In genomic region chr16:30472328-30472942, GRCh38 we compare ENCODE assay signal across 9 cellular contexts. TPM values are rescaled to one million over a fixed set of nuclear protein-coding genes. Genes with fewer than 3 reads are reported as not detected.
DNase-seq lines count a peak whose midpoint lies in the region; ATAC-seq and TF ChIP-seq lines count a peak whose summit lies in the region.
"Had no signal": no experiment of that assay in that cellular context is flagged by ENCODE, and none has a peak within 500 bp of the region (broad histone marks: within the 10 kb centered on the region; RNA-seq: fewer than 3 reads in every experiment).

TSS of gene ITGAL (plus strand) at chr16:30472742. CDS start at chr16:30472838, 96 bp downstream.

- CTCF ChIA-PET in CD4-positive, alpha-beta memory T cell (lab: Charles Lee; ENCODE audit: partially characterized antibody) = interaction anchor here (0.6 to 7.1 kb wide), 9 partner anchors 14 to 85 kb away, joined by 3 to 143 read pairs (median 5); partner anchors contain the start of genes DCTPP1, SEPHS2 and ZNF747

- H3K27ac Mint-ChIP-seq in CD4-positive, alpha-beta memory T cell = peak within 1 kb of the TSS; percentile 93 to 97 (median 95)
- H3K27ac Mint-ChIP-seq in activated T-helper 17 cell treated with anti-CD3 and anti-CD28 coated beads, Interleukin-2, amount 50 U/mL, for 72 hours = peak within 1 kb of the TSS; percentile 99
- H3K27ac Mint-ChIP-seq in stimulated activated naive CD8-positive, alpha-beta T cell treated with anti-CD3 and anti-CD28 coated beads, Interleukin-15, Interleukin-2, amounts not matched to agents 100 ng/mL and 50 ng/mL, for 24 hours = peak within 1 kb of the TSS; percentile 95

- POLR2A ChIA-PET in CD4-positive, alpha-beta memory T cell (lab: Charles Lee; ENCODE audit: partially characterized antibody) = interaction anchor here (0.6 to 41.1 kb wide), 30 partner anchors 8 to 673 kb away, joined by 3 to 1162 read pairs (median 8); partner anchors contain the start of genes ALDOA, DCTPP1, FBRS and PRR14

- H3K9me3 Mint-ChIP-seq in CD4-positive, alpha-beta memory T cell = no peaks in the 10 kb centered on the region
- no peaks in the 10 kb centered on the region for H3K9me3 Mint-ChIP-seq in activated T-helper 17 cell treated with anti-CD3 and anti-CD28 coated beads, Interleukin-2, amount 50 U/mL, for 72 hours
- no peaks in the 10 kb centered on the region for H3K9me3 Mint-ChIP-seq in stimulated activated naive CD8-positive, alpha-beta T cell treated with anti-CD3 and anti-CD28 coated beads, Interleukin-15, Interleukin-2, amounts not matched to agents 100 ng/mL and 50 ng/mL, for 24 hours

- peak within 1 kb of the TSS; percentile 90 for H3K9ac ChIP-seq in OCI-LY1 (ENCODE audit: low read length)

- peak within 1 kb of the TSS; percentile 92 for H3K4me2 ChIP-seq in OCI-LY1 (ENCODE audit: low read length)

- H3K4me3 Mint-ChIP-seq in CD4-positive, alpha-beta memory T cell = peak within 1 kb of the TSS; percentile 98 to 99 (median 98)
- peak within 1 kb of the TSS; percentile 94 for H3K4me3 Mint-ChIP-seq in activated T-helper 17 cell treated with anti-CD3 and anti-CD28 coated beads, Interleukin-2, amount 50 U/mL, for 72 hours
- H3K4me3 Mint-ChIP-seq in stimulated activated naive CD8-positive, alpha-beta T cell treated with anti-CD3 and anti-CD28 coated beads, Interleukin-15, Interleukin-2, amounts not matched to agents 100 ng/mL and 50 ng/mL, for 24 hours = peak within 1 kb of the TSS; percentile 99

- no peaks in the 10 kb centered on the region for H3K9me3 ChIP-seq in CD4-positive, alpha-beta memory T cell (ENCODE audit: control insufficient read depth in 1 of 2, low read length in 2 of 2)
- H3K9me3 ChIP-seq in OCI-LY1 (ENCODE audit: low read length) = no peaks in the 10 kb centered on the region

- H3K9me2 ChIP-seq in OCI-LY1 (ENCODE audit: low read depth, low read length) = no peaks in the 10 kb centered on the region

- no peak within 1 kb of the TSS for H2AFZ ChIP-seq in OCI-LY1 (ENCODE audit: low read length)

- H3K4me1 Mint-ChIP-seq in CD4-positive, alpha-beta memory T cell = peaks cover 33 to 75% (median 45%) of the 10 kb centered on the region in 4 donors
- H3K4me1 Mint-ChIP-seq in activated T-helper 17 cell treated with anti-CD3 and anti-CD28 coated beads, Interleukin-2, amount 50 U/mL, for 72 hours = peaks cover 31% of the 10 kb centered on the region
- H3K4me1 Mint-ChIP-seq in stimulated activated naive CD8-positive, alpha-beta T cell treated with anti-CD3 and anti-CD28 coated beads, Interleukin-15, Interleukin-2, amounts not matched to agents 100 ng/mL and 50 ng/mL, for 24 hours (ENCODE audit: low read depth) = peaks cover 84% of the 10 kb centered on the region

- no peaks in the 10 kb centered on the region for H3K79me2 ChIP-seq in OCI-LY1 (ENCODE audit: insufficient read depth, low read length)

- H4K20me1 ChIP-seq in OCI-LY1 (ENCODE audit: insufficient read depth, low read length) = no peaks in the 10 kb centered on the region

- peaks cover 6% of the 10 kb centered on the region for H3K36me3 ChIP-seq in CD4-positive, alpha-beta memory T cell (ENCODE audit: insufficient read depth, low read length)
- H3K36me3 ChIP-seq in OCI-LY1 (ENCODE audit: insufficient read depth, low read length) = peaks cover 26% of the 10 kb centered on the region

- H3K4me3 ChIP-seq in CD4-positive, alpha-beta memory T cell (ENCODE audit: low read length in 2 of 2) = peak within 1 kb of the TSS; percentile 77 to 96
- H3K4me3 ChIP-seq in OCI-LY1 (ENCODE audit: low read depth, low read length, poor library complexity, severe bottlenecking) = peak within 1 kb of the TSS; percentile 71

- H3K4me1 ChIP-seq in CD4-positive, alpha-beta memory T cell (ENCODE audit: insufficient read depth, low read length) = peaks cover 67% of the 10 kb centered on the region
- H3K4me1 ChIP-seq in OCI-LY1 (ENCODE audit: insufficient read depth, low read length, severe bottlenecking) = peaks cover 56% of the 10 kb centered on the region

- intact Hi-C loops in CD4-positive, alpha-beta memory T cell (cut with micrococcal nuclease) = loop anchor here (1.0 to 10.0 kb wide), 6 partner anchors 14 to 52 kb away; partner anchors contain the start of genes DCTPP1, SEPHS2 and ZNF768

- no peaks in the 10 kb centered on the region for H3K27me3 Mint-ChIP-seq in CD4-positive, alpha-beta memory T cell
- H3K27me3 Mint-ChIP-seq in activated T-helper 17 cell treated with anti-CD3 and anti-CD28 coated beads, Interleukin-2, amount 50 U/mL, for 72 hours = no peaks in the 10 kb centered on the region
- no peaks in the 10 kb centered on the region for H3K27me3 Mint-ChIP-seq in stimulated activated naive CD8-positive, alpha-beta T cell treated with anti-CD3 and anti-CD28 coated beads, Interleukin-15, Interleukin-2, amounts not matched to agents 100 ng/mL and 50 ng/mL, for 24 hours

- peak within 1 kb of the TSS; percentile 89 for H3K27ac ChIP-seq in CD4-positive, alpha-beta memory T cell (ENCODE audit: low read depth, low read length)
- H3K27ac ChIP-seq in OCI-LY1 (ENCODE audit: low read depth, low read length, poor library complexity, severe bottlenecking) = peak within 1 kb of the TSS; percentile 91
- H3K27ac ChIP-seq: C4-2B had no signal

- peak; percentile 48 for ATAC-seq in GM21737 (IDR thresholded peaks at IDR 0.05; ENCODE audit: unreplicated experiment)
- peak; percentile 66 for ATAC-seq in activated T-helper 17 cell treated with anti-CD3 and anti-CD28 coated beads, Interleukin-2, amount 50 U/mL, for 72 hours (replicated peaks)

- peak; percentile 87 to 97 (median 89) for DNase-seq in CD4-positive, alpha-beta memory T cell
- DNase-seq in mucosa of gallbladder (ENCODE audit: low spot score) = peak; percentile 44
- no peak for DNase-seq in NCI-H1417 treated with DMSO at 0.1 percent for 48 hours (lab: John Stamatoyannopoulos, UW)
- no peak for DNase-seq in HCEC 1CT

- no peak for TF ChIP-seq CTCF in OCI-LY1 (IDR thresholded peaks at IDR 0.05; ENCODE audit: low read length)

- H3K27me3 ChIP-seq in CD4-positive, alpha-beta memory T cell (ENCODE audit: insufficient read depth, low read length) = no peaks in the 10 kb centered on the region
- no peaks in the 10 kb centered on the region for H3K27me3 ChIP-seq in OCI-LY1 (ENCODE audit: insufficient read depth, low read length)

- 0 out of 2 replicates have a peak, but pooled peaks cover 4% of the 10 kb centered on the region for H3F3A ChIP-seq in OCI-LY1 (ENCODE audit: insufficient read depth, low read length)

- peaks cover 25 to 43% of the 10 kb centered on the region in 2 donors for H3K36me3 Mint-ChIP-seq in CD4-positive, alpha-beta memory T cell
- peaks cover 61% of the 10 kb centered on the region for H3K36me3 Mint-ChIP-seq in activated T-helper 17 cell treated with anti-CD3 and anti-CD28 coated beads, Interleukin-2, amount 50 U/mL, for 72 hours (ENCODE audit: low read depth)
- peaks cover 29% of the 10 kb centered on the region for H3K36me3 Mint-ChIP-seq in stimulated activated naive CD8-positive, alpha-beta T cell treated with anti-CD3 and anti-CD28 coated beads, Interleukin-15, Interleukin-2, amounts not matched to agents 100 ng/mL and 50 ng/mL, for 24 hours (ENCODE audit: low read depth)

RNA-seq across cellular contexts. Expression of gene ITGAL, which starts in this region (rescaled TPM):
- total RNA-seq in CD4-positive, alpha-beta memory T cell = 100 to 1,000 TPM; 648 to 657 TPM
- 100 to 1,000 TPM; 110 to 159 TPM for polyA plus RNA-seq in CD4-positive, alpha-beta memory T cell
- 100 to 1,000 TPM; 319 to 344 TPM for total RNA-seq in activated T-helper 17 cell treated with anti-CD3 and anti-CD28 coated beads, Interleukin-2, amount 50 U/mL, for 72 hours
- total RNA-seq in mucosa of gallbladder = 16.7 TPM

Comparison
In these comparisons a context has a peak if more than half of its experiments do, and no peak if none do; other contexts are left out.
1. RNA of gene ITGAL (total RNA-seq): 648 to 657 TPM in CD4-positive, alpha-beta memory T cell and 319 to 344 TPM in activated T-helper 17 cell treated with anti-CD3 and anti-CD28 coated beads, Interleukin-2, amount 50 U/mL, for 72 hours; 16.7 TPM in mucosa of gallbladder (single experiment); every median in the first group is over 10 times any median in the second.
2. DNase-seq: peak in CD4-positive, alpha-beta memory T cell (5 of 5) and mucosa of gallbladder (single experiment); none in NCI-H1417 treated with DMSO at 0.1 percent for 48 hours (single experiment) and HCEC 1CT (single experiment).
3. Peak in every context shown above with its lines, with median percentiles within 50 percentile points of each other: H3K27ac Mint-ChIP-seq and H3K4me3 Mint-ChIP-seq.